22 cellular contexts compared by ENCODE assay signal in genomic region chr16:23244122-23244521, GRCh38. TPM values are rescaled to one million over a fixed set of nuclear protein-coding genes. Genes with fewer than 3 reads are reported as not detected.
DNase-seq lines count a peak whose midpoint lies in the region; FAIRE-seq and TF ChIP-seq lines count a peak whose summit lies in the region.
"Had no signal": no experiment of that assay in that cellular context is flagged by ENCODE, and none has a peak within 500 bp of the region (broad histone marks: within the 10 kb centered on the region; RNA-seq: fewer than 3 reads in every experiment).

No MANE protein-coding gene starts in this region.

- H4K8ac ChIP-seq in H1 (ENCODE audit: extremely low read depth, insufficient read depth, low read length): no peak overlapping the region

- H4K20me1 ChIP-seq in OCI-LY1 (ENCODE audit: insufficient read depth, low read length) (no peaks in the 10 kb centered on the region), H1 (replicated peaks in 1 of 2; ENCODE audit: control insufficient read depth in 1 of 2, insufficient read depth in 2 of 2, low read length in 2 of 2) (no peaks in the 10 kb centered on the region)
- H4K20me1 ChIP-seq: BLaER1 had no signal

- H3K23me2 ChIP-seq in H1 (ENCODE audit: low read depth, low read length): no peaks in the 10 kb centered on the region; the same call in 1 of the 2 replicates

- H2BK20ac ChIP-seq in H1 (ENCODE audit: low read length): no peak overlapping the region

- H3K27me3 ChIP-seq in OCI-LY1 (ENCODE audit: insufficient read depth, low read length) (no peaks in the 10 kb centered on the region), H1 (replicated peaks in 1 of 4; ENCODE audit: control insufficient read depth in 3 of 4, extremely low read depth in 1 of 4, insufficient read depth in 3 of 4, low read length in 3 of 4) (no peaks in the 10 kb centered on the region)
- H3K27me3 ChIP-seq: BLaER1 had no signal

- peak; percentile 33 to 50; a peak in 3 of 4 replicates for TF ChIP-seq RAD21 in H1 (IDR thresholded peaks at IDR 0.05 in 1 of 2, conservative IDR thresholded peaks at IDR 0.05 in 1 of 2; ENCODE audit: low read depth in 2 of 2, low read length in 2 of 2)

- no peak overlapping the region for H4K91ac ChIP-seq in H1 (replicated peaks; ENCODE audit: insufficient read length, low read length)

- no peaks in the 10 kb centered on the region for H3K79me1 ChIP-seq in H1 (ENCODE audit: low read depth, low read length)

- H3K4me3 ChIP-seq in HEK293 (ENCODE audit: low read depth, low read length) (no peak overlapping the region), OCI-LY1 (ENCODE audit: low read depth, low read length, poor library complexity, severe bottlenecking) (no peak overlapping the region), H1 (ENCODE audit: extremely low read depth in 1 of 4, insufficient read depth in 2 of 4, low read depth in 3 of 4, low read length in 4 of 4) (no peak overlapping the region)
- H3K4me3 ChIP-seq: BLaER1 had no signal

- DNase-seq in GM10248 (ENCODE audit: extremely low spot score) (no peak), H1 (ENCODE audit: low read depth in 1 of 2, low spot score in 2 of 2) (no peak), hippocampal formation (lab: John Stamatoyannopoulos, UW) (no peak), KG1 (lab: John Stamatoyannopoulos, UW) (no peak)
- DNase-seq in activated effector memory CD4-positive, alpha-beta T cell treated with anti-CD3 and anti-CD28 coated beads, Interleukin-2, amount 50 U/mL, for 16 hours: no peak
- DNase-seq: CD4-positive, alpha-beta memory T cell; DMS153; EL; HFFc6; Kasumi-1; MM.1S; NCI-H187; NCI-H345; NCI-H524 treated with DMSO at 0.1 percent for 48 hours; SHP77 treated with DMSO at 0.1 percent for 48 hours; SK-N-SH had no signal

- H3K4me1 ChIP-seq in HEK293 (ENCODE audit: control insufficient read depth, insufficient read depth, low read length) (no peaks in the 10 kb centered on the region), OCI-LY1 (ENCODE audit: insufficient read depth, low read length, severe bottlenecking) (no peaks in the 10 kb centered on the region), H1 (replicated peaks in 1 of 4; ENCODE audit: control insufficient read depth in 3 of 4, insufficient read depth in 4 of 4, low read length in 3 of 4) (no peaks in the 10 kb centered on the region)
- H3K4me1 ChIP-seq: BLaER1 had no signal

- no peak overlapping the region for H3K18ac ChIP-seq in H1 (ENCODE audit: extremely low read depth, low read length)

- no peak for FAIRE-seq in H1 (lab: Jason Lieb, UNC)
- FAIRE-seq: GM12892, GM18507 had no signal

- H4K5ac ChIP-seq in H1 (ENCODE audit: insufficient read length, low read depth, low read length): no peak overlapping the region

- TF ChIP-seq POLR2A in H1 (IDR thresholded peaks at IDR 0.05; ENCODE audit: control extremely low read depth in 1 of 2, low read depth in 2 of 2, low read length in 2 of 2): no peak

- peak; percentile 4 for TF ChIP-seq CTCF in GM10248 (IDR thresholded peaks at IDR 0.05; ENCODE audit: control extremely low read depth, extremely low read depth, low read depth, missing control alignments)
- TF ChIP-seq CTCF in HEK293 (tag by site-specific recombination; IDR thresholded peaks at IDR 0.05): no peak
- peak; percentile 4; the same call in 1 of the 2 replicates for TF ChIP-seq CTCF in OCI-LY1 (IDR thresholded peaks at IDR 0.05; ENCODE audit: low read length)
- peak; percentile 9 to 33 (median 26) for TF ChIP-seq CTCF in H1 (IDR thresholded peaks at IDR 0.05; ENCODE audit: control extremely low read depth in 1 of 3, insufficient read depth in 1 of 3, low read depth in 1 of 3, low read length in 3 of 3)

- H3K4ac ChIP-seq in H1 (replicated peaks; ENCODE audit: insufficient read length, low read depth, low read length): no peak overlapping the region

- POLR2A ChIA-PET in GM10248 (lab: Yijun Ruan, JAX): no interaction called here
- POLR2A ChIA-PET in HEK293 (lab: Yijun Ruan, JAX): no interaction called here
- POLR2A ChIA-PET in H1 (lab: Charles Lee; ENCODE audit: partially characterized antibody): interaction anchor here (1.0 kb wide), 1 partner anchor 155 kb away, joined by 4 read pairs; no protein-coding TSS in a partner anchor

- H2AK5ac ChIP-seq in H1 (ENCODE audit: low read depth, low read length): no peak overlapping the region

- H2BK5ac ChIP-seq in H1 (ENCODE audit: low read depth, low read length): no peak overlapping the region

- no peak overlapping the region for H2BK120ac ChIP-seq in H1 (replicated peaks; ENCODE audit: low read depth, low read length)

- no peak overlapping the region for H3K23ac ChIP-seq in H1 (ENCODE audit: insufficient read length)

- H3F3A ChIP-seq in OCI-LY1 (ENCODE audit: insufficient read depth, low read length): no peaks in the 10 kb centered on the region

- CTCF ChIA-PET in GM10248 (lab: Yijun Ruan, JAX): no interaction called here
- CTCF ChIA-PET in HEK293 (lab: Yijun Ruan, JAX): interaction anchor here (0.6 kb wide), 1 partner anchor 13 kb away, joined by 3 read pairs; no protein-coding TSS in a partner anchor
- CTCF ChIA-PET in H1 (lab: Charles Lee; ENCODE audit: partially characterized antibody): interaction anchor here (0.8 to 2.7 kb wide), 4 partner anchors 9 to 61 kb away, joined by 3 to 10 read pairs (median 4); no protein-coding TSS in a partner anchor

- H3K79me2 ChIP-seq in OCI-LY1 (ENCODE audit: insufficient read depth, low read length) (no peaks in the 10 kb centered on the region), H1 (ENCODE audit: control insufficient read depth in 1 of 2, insufficient read depth in 2 of 2, low read length in 2 of 2) (no peaks in the 10 kb centered on the region)

- no peaks in the 10 kb centered on the region for H3K36me3 ChIP-seq in HEK293 (ENCODE audit: control insufficient read depth in 2 of 2, insufficient read depth in 1 of 2, low read length in 2 of 2)
- H3K36me3 ChIP-seq in OCI-LY1 (ENCODE audit: insufficient read depth, low read length): no peaks in the 10 kb centered on the region
- no peaks in the 10 kb centered on the region for H3K36me3 ChIP-seq in H1 (ENCODE audit: control insufficient read depth in 2 of 4, insufficient read depth in 4 of 4, low read length in 3 of 4)
- H3K36me3 ChIP-seq: BLaER1 had no signal

- H3K27ac ChIP-seq in HEK293 (ENCODE audit: extremely low read depth, low read depth, low read length): no peak overlapping the region
- H3K27ac ChIP-seq in OCI-LY1 (ENCODE audit: low read depth, low read length, poor library complexity, severe bottlenecking): no peak overlapping the region
- no peak overlapping the region for H3K27ac ChIP-seq in H1 (ENCODE audit: low read depth, low read length)
- H3K27ac ChIP-seq: BLaER1 had no signal

- no peaks in the 10 kb centered on the region for H3K9me2 ChIP-seq in OCI-LY1 (ENCODE audit: low read depth, low read length)
- H3K9me2 ChIP-seq: SK-N-SH had no signal

- H3K4me2 ChIP-seq in OCI-LY1 (ENCODE audit: low read length): no peak overlapping the region
- H3K4me2 ChIP-seq in H1 (ENCODE audit: insufficient read depth in 1 of 2, low read depth in 2 of 2, low read length in 2 of 2): no peak overlapping the region
- H3K4me2 ChIP-seq: BLaER1, SK-N-SH had no signal

- H3K9ac ChIP-seq in OCI-LY1 (ENCODE audit: low read length) (no peak overlapping the region), H1 (replicated peaks in 1 of 4; ENCODE audit: extremely low read depth in 1 of 4, low read depth in 3 of 4, low read length in 3 of 4) (no peak overlapping the region)
- H3K9ac ChIP-seq: BLaER1, SK-N-SH had no signal

- no peak for TF ChIP-seq EP300 in H1 (IDR thresholded peaks at IDR 0.05; ENCODE audit: borderline replicate concordance in 1 of 2, low read depth in 2 of 2, low read length in 2 of 2)

- H2AFZ ChIP-seq in OCI-LY1 (ENCODE audit: low read length) (no peak overlapping the region), H1 (ENCODE audit: low read length) (no peak overlapping the region)

- H2BK12ac ChIP-seq in H1 (ENCODE audit: low read depth, low read length): no peak overlapping the region

- H3K56ac ChIP-seq in H1 (replicated peaks; ENCODE audit: insufficient read length, low read depth, low read length): no peak overlapping the region

- H3K14ac ChIP-seq in H1 (ENCODE audit: insufficient read length): no peak overlapping the region

- H2BK15ac ChIP-seq in H1 (ENCODE audit: low read length): no peak overlapping the region

- H3K9me3 ChIP-seq in HEK293 (ENCODE audit: control insufficient read depth, insufficient read depth, low read depth, low read length) (no peaks in the 10 kb centered on the region), OCI-LY1 (ENCODE audit: low read length) (no peaks in the 10 kb centered on the region), H1 (ENCODE audit: insufficient read depth in 2 of 2, low read depth in 1 of 2, low read length in 1 of 2) (no peaks in the 10 kb centered on the region)
- H3K9me3 ChIP-seq: SK-N-SH had no signal

TF ChIP-seq in HEK293, 187 proteins besides CTCF, POLR2A, EP300 and RAD21:
- TF ChIP-seq ZNF239 (tag by site-specific recombination; IDR thresholded peaks at IDR 0.05): no peak
- TF ChIP-seq ZNF350 (tag by site-specific recombination; IDR thresholded peaks at IDR 0.05): peak; percentile 82
- TF ChIP-seq ZNF140 (tag by site-specific recombination; IDR thresholded peaks at IDR 0.05): no peak
- TF ChIP-seq ZIC2 (tag by site-specific recombination; IDR thresholded peaks at IDR 0.05): no peak

TF ChIP-seq in H1, 55 proteins besides CTCF, POLR2A, EP300 and RAD21:
- TF ChIP-seq ZNF274 (IDR thresholded peaks at IDR 0.05; ENCODE audit: borderline replicate concordance, extremely low read depth, low read length): no peak
- no peak for TF ChIP-seq YY1 (IDR thresholded peaks at IDR 0.05; ENCODE audit: low read depth, low read length)
- no peak for TF ChIP-seq MAX (IDR thresholded peaks at IDR 0.05)
- no peak for TF ChIP-seq EZH2 (IDR thresholded peaks at IDR 0.05; ENCODE audit: low read depth, low read length, severe bottlenecking)
- TF ChIP-seq TEAD4 (IDR thresholded peaks at IDR 0.05; ENCODE audit: low read depth, low read length): no peak
- no peak for TF ChIP-seq MAFK (IDR thresholded peaks at IDR 0.05; ENCODE audit: low read depth, low read length)

RNA-seq across cellular contexts. Expression of gene SCNN1B, which starts 58.0 kb away (rescaled TPM):
- total RNA-seq in H1 (2021; fragmentation: NEBNext Ultra II Directional; extraction: Animal tissue kit (Norgen Biotek cat#: 25700)): 0.95 TPM in 1 of 2 replicates, not detected in the other
- polyA plus RNA-seq in H1 (2011; rRNA removed): 0.20 and 0.25 TPM in 2 replicates
- polyA plus RNA-seq in H1 (2011; cell fraction: cytosol; rRNA removed): 0.26 TPM
- polyA plus RNA-seq in H1 (2011; cell fraction: nucleus; rRNA removed): 0.31 TPM
- 0.25 to 0.36 TPM in 2 of 4 replicates, not detected in the others for polyA plus RNA-seq in H1 (2012, experiment 1 of 2)
- polyA plus RNA-seq in H1 (2012, experiment 2 of 2): 0.18 TPM
- 0.26 TPM for polyA plus RNA-seq in H1 (2013, experiment 1 of 2)
- polyA plus RNA-seq in H1 (2013, experiment 2 of 2): 0.35 TPM
- 0.24 and 0.60 TPM in 2 replicates for polyA minus RNA-seq in H1 (2011; rRNA and poly(A)+ RNA removed)
- not detected for polyA minus RNA-seq in H1 (2011; cell fraction: cytosol; rRNA and poly(A)+ RNA removed)
- polyA minus RNA-seq in H1 (2011; cell fraction: nucleus; rRNA and poly(A)+ RNA removed): not detected
- total RNA-seq: CD4-positive, alpha-beta memory T cell; H4; HFFc6 had no signal
- polyA plus RNA-seq: CD4-positive, alpha-beta memory T cell; SK-N-SH had no signal
